In genomic region chr4:153152453-153153338, GRCh38 we compare ENCODE assay signal across 9 cellular contexts. TPM values are rescaled to one million over a fixed set of nuclear protein-coding genes. Genes with fewer than 3 reads are reported as not detected.
DNase-seq lines count a peak whose midpoint lies in the region; FAIRE-seq and TF ChIP-seq lines count a peak whose summit lies in the region.
"Had no signal": no experiment of that assay in that cellular context is flagged by ENCODE, and none has a peak within 500 bp of the region (broad histone marks: within the 10 kb centered on the region; RNA-seq: fewer than 3 reads in every experiment).

No MANE protein-coding gene starts in this region.

- peak overlapping the region; percentile 75 for H3K4me2 ChIP-seq in DOHH2 (ENCODE audit: low read length)
- peak overlapping the region; percentile 98 for H3K4me2 ChIP-seq in keratinocyte (ENCODE audit: control insufficient read depth, extremely low read depth, insufficient read depth, low read depth, low read length)

- H3K4me3 ChIP-seq in DOHH2 (ENCODE audit: low read length) (peak overlapping the region; percentile 67), HFF-Myc (replicated peaks; ENCODE audit: low read depth, low read length) (peak overlapping the region; percentile 52), keratinocyte (ENCODE audit: control insufficient read depth in 2 of 3, extremely low read depth in 1 of 3, insufficient read depth in 2 of 3, low read depth in 1 of 3, low read length in 3 of 3) (peak overlapping the region; percentile 43 to 75 (median 70))

- no peaks in the 10 kb centered on the region for H3K36me3 Mint-ChIP-seq in MCF 10A (ENCODE audit: insufficient read depth, unreplicated experiment)

- H4K20me1 ChIP-seq in DOHH2 (ENCODE audit: control insufficient read depth, insufficient read depth, low read depth, low read length) (no peaks in the 10 kb centered on the region), keratinocyte (ENCODE audit: control insufficient read depth, extremely low read depth, insufficient read depth, low read length) (no peaks in the 10 kb centered on the region)

- H3K4me1 ChIP-seq in DOHH2 (ENCODE audit: control insufficient read depth, low read length) (peaks cover 52% of the 10 kb centered on the region), keratinocyte (ENCODE audit: control insufficient read depth, extremely low read depth, insufficient read depth, low read length) (peaks cover 19% of the 10 kb centered on the region)

- no peaks in the 10 kb centered on the region for H3K9me1 ChIP-seq in keratinocyte (ENCODE audit: control insufficient read depth, extremely low read depth, insufficient read depth, low read length)

- H3K4me3 Mint-ChIP-seq in MCF 10A (ENCODE audit: unreplicated experiment), result peak overlapping the region; percentile 81

- CTCF ChIA-PET in MCF 10A (lab: Yijun Ruan, JAX), result interaction anchor here (0.6 to 2.5 kb wide), 2 partner anchors 10 to 374 kb away, joined by 3 to 8 read pairs; no protein-coding TSS in a partner anchor

- H3K27ac Mint-ChIP-seq in MCF 10A (ENCODE audit: low read depth, unreplicated experiment), result no peak overlapping the region

- BruUV-seq in MCF 10A (replicated peaks; lab: Mats Ljungman, UMichigan), result no TSS peak

- no peak for DNase-seq in HFF-Myc (ENCODE audit: extremely low read depth, low read depth)
- peak; percentile 73 to 97 (median 95) for DNase-seq in NCI-H1417 (lab: John Stamatoyannopoulos, UW)
- no peak for DNase-seq in MCF 10A (ENCODE audit: unreplicated experiment)
- DNase-seq in keratinocyte (ENCODE audit: low read depth, low spot score), result no peak
- peak; percentile 65 to 66 for DNase-seq in stimulated activated CD4-positive, alpha-beta T cell treated with anti-CD3 and anti-CD28 coated beads, Interleukin-15, amount 100 ng/mL, for 48 hours (ENCODE audit: low read depth in 2 of 2)
- no peak for DNase-seq in COLO829 (ENCODE audit: low spot score)

- peaks cover 3% of the 10 kb centered on the region for H3F3A ChIP-seq in DOHH2 (ENCODE audit: control insufficient read depth, insufficient read depth)

- H3K27me3 ChIP-seq in DOHH2 (ENCODE audit: control insufficient read depth, low read length) (peaks cover 16% of the 10 kb centered on the region), keratinocyte (ENCODE audit: control insufficient read depth, extremely low read depth, insufficient read depth, low read length) (peaks cover 25% of the 10 kb centered on the region)

- dilution Hi-C loops in keratinocyte (cut with MboI; ENCODE audit: extremely low pct_ligation_motif_present, low sequenced_read_pairs), result no loop called here

- H3K27me3 Mint-ChIP-seq in MCF 10A (ENCODE audit: insufficient read depth, unreplicated experiment), result peaks cover 6% of the 10 kb centered on the region

- no peaks in the 10 kb centered on the region for H3K9me3 Mint-ChIP-seq in MCF 10A (ENCODE audit: unreplicated experiment)

- POLR2A ChIA-PET in MCF 10A (lab: Yijun Ruan, JAX), result interaction anchor here (0.7 to 5.2 kb wide), 2 partner anchors 66 to 70 kb away, joined by 4 to 23 read pairs; no protein-coding TSS in a partner anchor

- H3K9me3 ChIP-seq in DOHH2 (ENCODE audit: control insufficient read depth, insufficient read depth, low read length) (no peaks in the 10 kb centered on the region), keratinocyte (ENCODE audit: control insufficient read depth, low read depth, low read length) (no peaks in the 10 kb centered on the region)

- H3K36me3 ChIP-seq in DOHH2 (ENCODE audit: control insufficient read depth, low read length) (no peaks in the 10 kb centered on the region), keratinocyte (ENCODE audit: control insufficient read depth in 2 of 2, extremely low read depth in 1 of 2, insufficient read depth in 2 of 2, low read length in 2 of 2) (no peaks in the 10 kb centered on the region)

- peak overlapping the region; percentile 84 for H2AFZ ChIP-seq in keratinocyte (ENCODE audit: control insufficient read depth, low read length)

- TF ChIP-seq CTCF in DOHH2 (IDR thresholded peaks at IDR 0.05; ENCODE audit: low read depth, low read length, poor library complexity, severe bottlenecking) (no peak), HFF-Myc (IDR thresholded peaks at IDR 0.05; ENCODE audit: low read depth, low read length, missing control alignments) (no peak), VCaP (conservative IDR thresholded peaks at IDR 0.05) (no peak), MCF 10A (IDR thresholded peaks at IDR 0.05; ENCODE audit: unreplicated experiment) (no peak), keratinocyte (optimal IDR thresholded peaks at IDR 0.05 in 1 of 3, IDR thresholded peaks at IDR 0.05 in 1 of 3, conservative IDR thresholded peaks at IDR 0.05 in 1 of 3; ENCODE audit: extremely low read depth in 1 of 3, insufficient read depth in 2 of 3, low read length in 3 of 3) (no peak)

- intact Hi-C loops in MCF 10A (cut with micrococcal nuclease), result loop anchor here (2.0 kb wide), 1 partner anchor 70 kb away; no protein-coding TSS in a partner anchor

- H3K4me1 Mint-ChIP-seq in MCF 10A (ENCODE audit: insufficient read depth, unreplicated experiment), result no peaks in the 10 kb centered on the region

- H3K9me2 ChIP-seq in DOHH2 (replicated peaks; ENCODE audit: control insufficient read depth, low read length), result no peaks in the 10 kb centered on the region

- H3K9ac ChIP-seq in keratinocyte (ENCODE audit: control insufficient read depth, extremely low read depth, insufficient read depth, low read length), result peak overlapping the region; percentile 36

- FAIRE-seq in keratinocyte (lab: Jason Lieb, UNC), result no peak
- FAIRE-seq: TTC549 had no signal

- H3K79me2 ChIP-seq in DOHH2 (ENCODE audit: control insufficient read depth, low read length), result no peaks in the 10 kb centered on the region
- no peaks in the 10 kb centered on the region for H3K79me2 ChIP-seq in keratinocyte (ENCODE audit: control insufficient read depth, insufficient read depth, low read length)

- no peak overlapping the region for H3K27ac ChIP-seq in DOHH2 (ENCODE audit: low read depth, low read length)
- peak overlapping the region; percentile 73 for H3K27ac ChIP-seq in VCaP
- H3K27ac ChIP-seq in keratinocyte (ENCODE audit: control insufficient read depth, insufficient read depth, low read length), result no peak overlapping the region

RNA-seq across cellular contexts. Expression of gene TRIM2, which starts 51.5 kb away (rescaled TPM):
- 33.0 and 37.2 TPM in 2 replicates for total RNA-seq in MCF 10A (2022)
- polyA plus RNA-seq in keratinocyte, result 9.0 to 12.2 TPM (median 10.6 TPM) in 3 replicates
- 1.9 TPM for polyA plus RNA-seq in keratinocyte (2011; ENCODE audit: low read depth)
- 7.8 and 11.6 TPM in 2 replicates for polyA plus RNA-seq in keratinocyte (2011; cell fraction: cytosol; rRNA removed)
- polyA plus RNA-seq in keratinocyte (2011; cell fraction: nucleus; rRNA removed), result 11.4 and 12.4 TPM in 2 replicates
- 5.1 and 7.5 TPM in 2 replicates for polyA plus RNA-seq in keratinocyte (2012; ENCODE audit: low replicate concordance)
- polyA minus RNA-seq in keratinocyte, result 29.5 to 42.4 TPM (median 38.2 TPM) in 3 replicates
- 28.0 TPM for polyA minus RNA-seq in keratinocyte (2011; cell fraction: cytosol; rRNA and poly(A)+ RNA removed)
- polyA minus RNA-seq in keratinocyte (2011; cell fraction: nucleus; rRNA and poly(A)+ RNA removed), result 26.3 and 37.5 TPM in 2 replicates

Comparison
In these comparisons a context has a peak if more than half of its experiments do, and no peak if none do; other contexts are left out.
1. DNase-seq: peak in NCI-H1417 (3 of 3) and stimulated activated CD4-positive, alpha-beta T cell treated with anti-CD3 and anti-CD28 coated beads, Interleukin-15, amount 100 ng/mL, for 48 hours (2 of 2); none in HFF-Myc (single experiment), MCF 10A (single experiment), keratinocyte (single experiment) and COLO829 (single experiment).
2. Peak in every context shown above with its lines, with median percentiles within 50 percentile points of each other: H3K4me3 ChIP-seq.